Comparison of ENCODE assay signal across 15 cellular contexts in genomic region chr15:45799508-45799907, GRCh38.
DNase-seq lines count a peak whose midpoint lies in the region; ATAC-seq, FAIRE-seq and TF ChIP-seq lines count a peak whose summit lies in the region.
"Had no signal": no experiment of that assay in that cellular context is flagged by ENCODE, and none has a peak within 500 bp of the region (broad histone marks: within the 10 kb centered on the region; RNA-seq: fewer than 3 reads in every experiment).

No MANE protein-coding gene starts in this region.

- H3K79me2 ChIP-seq in PC-3 (ENCODE audit: low read length), result no peaks in the 10 kb centered on the region

- H4K20me1 ChIP-seq in PC-3 (ENCODE audit: low read length), result no peaks in the 10 kb centered on the region

- POLR2A ChIA-PET in PC-3 (lab: Charles Lee; ENCODE audit: unreplicated experiment), result no interaction called here

- no TSS peak for BruUV-seq in PC-3 (replicated peaks; lab: Mats Ljungman, UMichigan)

- no peak for TF ChIP-seq CTCF in PC-3 (conservative IDR thresholded peaks at IDR 0.05; ENCODE audit: low read depth, low read length)

- H3K27me3 ChIP-seq in PC-3 (ENCODE audit: low read length), result no peaks in the 10 kb centered on the region
- H3K27me3 ChIP-seq: uterus had no signal

- H3K4me3 ChIP-seq in PC-3 (ENCODE audit: low read length), result no peak overlapping the region
- H3K4me3 ChIP-seq: K562, uterus had no signal

- no peak for DNase-seq in GM18507 (ENCODE audit: extremely low spot score, insufficient read length, low read depth)
- peak; percentile 13 for DNase-seq in NOMO-1 treated with dmso at 0.1 percent for 144 hours (lab: John Stamatoyannopoulos, UW; ENCODE audit: unreplicated experiment)
- no peak for DNase-seq in PC-3
- DNase-seq in NCI-H1436 treated with DMSO at 0.1 percent for 48 hours (lab: John Stamatoyannopoulos, UW), result no peak
- no peak for DNase-seq in anterior cingulate cortex (lab: John Stamatoyannopoulos, UW)
- no peak for DNase-seq in iPS-NIHi7 (ENCODE audit: extremely low spot score)
- DNase-seq: activated CD8-positive, alpha-beta T cell treated with anti-CD3 and anti-CD28 coated beads for 36 hours; dermis blood vessel endothelial cell; NCI-H187 treated with DMSO at 0.1 percent for 48 hours; NCI-H774; uterus had no signal

- peak; percentile 41 for ATAC-seq in GM19468 (IDR thresholded peaks at IDR 0.05; ENCODE audit: extremely low read depth, unreplicated experiment)
- ATAC-seq in HG02885 (IDR thresholded peaks at IDR 0.05; ENCODE audit: poor library complexity, unreplicated experiment), result peak; percentile 74
- no peak for ATAC-seq in PC-3
- ATAC-seq: activated CD8-positive, alpha-beta T cell treated with anti-CD3 and anti-CD28 coated beads for 36 hours; K562; sciatic nerve had no signal

- H2AFZ ChIP-seq in PC-3 (ENCODE audit: low read length), result no peak overlapping the region

- H3F3A ChIP-seq in PC-3 (ENCODE audit: low read length, unreplicated experiment), result no peaks in the 10 kb centered on the region

- H3K4me2 ChIP-seq in PC-3 (ENCODE audit: low read length), result no peak overlapping the region

- no peaks in the 10 kb centered on the region for H3K36me3 ChIP-seq in PC-3 (ENCODE audit: low read depth, low read length)
- H3K36me3 ChIP-seq: uterus had no signal

- CTCF ChIA-PET in PC-3 (lab: Charles Lee), result no interaction called here

- no peak overlapping the region for H3K9ac ChIP-seq in PC-3 (ENCODE audit: low read length)

- FAIRE-seq in GM18507 (lab: Jason Lieb, UNC), result peak; percentile 56
- FAIRE-seq: K562 had no signal

- intact Hi-C loops in PC-3 (cut with micrococcal nuclease), result loop anchor here (5.0 kb wide), 1 partner anchor 118 kb away; no protein-coding TSS in a partner anchor

- H3K27ac ChIP-seq in PC-3 (ENCODE audit: low read length), result no peak overlapping the region
- H3K27ac ChIP-seq: uterus had no signal

- peaks cover 12% of the 10 kb centered on the region; the same call in 1 of the 2 replicates for H3K4me1 ChIP-seq in PC-3 (ENCODE audit: insufficient read depth, low read length)
- H3K4me1 ChIP-seq: uterus had no signal

- H3K9me3 ChIP-seq in PC-3 (ENCODE audit: low read length), result no peaks in the 10 kb centered on the region
- H3K9me3 ChIP-seq: uterus had no signal

- no peaks in the 10 kb centered on the region for H3K9me2 ChIP-seq in PC-3 (replicated peaks; ENCODE audit: low read length)
